Comparison of ENCODE assay signal across 1 cellular context in the genomic region with DNA sequence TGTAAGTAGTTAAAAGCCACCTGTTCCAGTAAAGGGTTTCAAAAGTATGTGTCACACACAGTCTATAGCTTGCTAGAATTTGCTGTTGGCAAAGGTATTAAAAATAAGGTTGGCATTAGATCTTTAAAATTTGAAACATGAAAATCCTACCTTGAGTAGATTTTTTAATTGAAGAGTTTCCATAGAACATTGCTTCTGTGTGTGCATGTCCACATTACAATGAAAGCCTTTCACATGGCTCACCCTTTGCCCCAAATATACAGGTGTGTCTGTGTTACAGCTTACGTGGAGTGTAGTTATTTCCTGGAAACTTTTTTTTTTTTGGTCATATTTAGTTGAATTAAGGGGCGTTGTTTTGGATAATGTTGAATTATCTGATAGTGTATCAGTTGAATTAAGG.
TF ChIP-seq lines count a peak whose summit lies in the region.

No MANE protein-coding gene starts in this region.

TF ChIP-seq in GM23338, 12 proteins besides CTCF, POLR2A, EP300 and RAD21 (continued from another document):
- TF ChIP-seq, protein P1, sequence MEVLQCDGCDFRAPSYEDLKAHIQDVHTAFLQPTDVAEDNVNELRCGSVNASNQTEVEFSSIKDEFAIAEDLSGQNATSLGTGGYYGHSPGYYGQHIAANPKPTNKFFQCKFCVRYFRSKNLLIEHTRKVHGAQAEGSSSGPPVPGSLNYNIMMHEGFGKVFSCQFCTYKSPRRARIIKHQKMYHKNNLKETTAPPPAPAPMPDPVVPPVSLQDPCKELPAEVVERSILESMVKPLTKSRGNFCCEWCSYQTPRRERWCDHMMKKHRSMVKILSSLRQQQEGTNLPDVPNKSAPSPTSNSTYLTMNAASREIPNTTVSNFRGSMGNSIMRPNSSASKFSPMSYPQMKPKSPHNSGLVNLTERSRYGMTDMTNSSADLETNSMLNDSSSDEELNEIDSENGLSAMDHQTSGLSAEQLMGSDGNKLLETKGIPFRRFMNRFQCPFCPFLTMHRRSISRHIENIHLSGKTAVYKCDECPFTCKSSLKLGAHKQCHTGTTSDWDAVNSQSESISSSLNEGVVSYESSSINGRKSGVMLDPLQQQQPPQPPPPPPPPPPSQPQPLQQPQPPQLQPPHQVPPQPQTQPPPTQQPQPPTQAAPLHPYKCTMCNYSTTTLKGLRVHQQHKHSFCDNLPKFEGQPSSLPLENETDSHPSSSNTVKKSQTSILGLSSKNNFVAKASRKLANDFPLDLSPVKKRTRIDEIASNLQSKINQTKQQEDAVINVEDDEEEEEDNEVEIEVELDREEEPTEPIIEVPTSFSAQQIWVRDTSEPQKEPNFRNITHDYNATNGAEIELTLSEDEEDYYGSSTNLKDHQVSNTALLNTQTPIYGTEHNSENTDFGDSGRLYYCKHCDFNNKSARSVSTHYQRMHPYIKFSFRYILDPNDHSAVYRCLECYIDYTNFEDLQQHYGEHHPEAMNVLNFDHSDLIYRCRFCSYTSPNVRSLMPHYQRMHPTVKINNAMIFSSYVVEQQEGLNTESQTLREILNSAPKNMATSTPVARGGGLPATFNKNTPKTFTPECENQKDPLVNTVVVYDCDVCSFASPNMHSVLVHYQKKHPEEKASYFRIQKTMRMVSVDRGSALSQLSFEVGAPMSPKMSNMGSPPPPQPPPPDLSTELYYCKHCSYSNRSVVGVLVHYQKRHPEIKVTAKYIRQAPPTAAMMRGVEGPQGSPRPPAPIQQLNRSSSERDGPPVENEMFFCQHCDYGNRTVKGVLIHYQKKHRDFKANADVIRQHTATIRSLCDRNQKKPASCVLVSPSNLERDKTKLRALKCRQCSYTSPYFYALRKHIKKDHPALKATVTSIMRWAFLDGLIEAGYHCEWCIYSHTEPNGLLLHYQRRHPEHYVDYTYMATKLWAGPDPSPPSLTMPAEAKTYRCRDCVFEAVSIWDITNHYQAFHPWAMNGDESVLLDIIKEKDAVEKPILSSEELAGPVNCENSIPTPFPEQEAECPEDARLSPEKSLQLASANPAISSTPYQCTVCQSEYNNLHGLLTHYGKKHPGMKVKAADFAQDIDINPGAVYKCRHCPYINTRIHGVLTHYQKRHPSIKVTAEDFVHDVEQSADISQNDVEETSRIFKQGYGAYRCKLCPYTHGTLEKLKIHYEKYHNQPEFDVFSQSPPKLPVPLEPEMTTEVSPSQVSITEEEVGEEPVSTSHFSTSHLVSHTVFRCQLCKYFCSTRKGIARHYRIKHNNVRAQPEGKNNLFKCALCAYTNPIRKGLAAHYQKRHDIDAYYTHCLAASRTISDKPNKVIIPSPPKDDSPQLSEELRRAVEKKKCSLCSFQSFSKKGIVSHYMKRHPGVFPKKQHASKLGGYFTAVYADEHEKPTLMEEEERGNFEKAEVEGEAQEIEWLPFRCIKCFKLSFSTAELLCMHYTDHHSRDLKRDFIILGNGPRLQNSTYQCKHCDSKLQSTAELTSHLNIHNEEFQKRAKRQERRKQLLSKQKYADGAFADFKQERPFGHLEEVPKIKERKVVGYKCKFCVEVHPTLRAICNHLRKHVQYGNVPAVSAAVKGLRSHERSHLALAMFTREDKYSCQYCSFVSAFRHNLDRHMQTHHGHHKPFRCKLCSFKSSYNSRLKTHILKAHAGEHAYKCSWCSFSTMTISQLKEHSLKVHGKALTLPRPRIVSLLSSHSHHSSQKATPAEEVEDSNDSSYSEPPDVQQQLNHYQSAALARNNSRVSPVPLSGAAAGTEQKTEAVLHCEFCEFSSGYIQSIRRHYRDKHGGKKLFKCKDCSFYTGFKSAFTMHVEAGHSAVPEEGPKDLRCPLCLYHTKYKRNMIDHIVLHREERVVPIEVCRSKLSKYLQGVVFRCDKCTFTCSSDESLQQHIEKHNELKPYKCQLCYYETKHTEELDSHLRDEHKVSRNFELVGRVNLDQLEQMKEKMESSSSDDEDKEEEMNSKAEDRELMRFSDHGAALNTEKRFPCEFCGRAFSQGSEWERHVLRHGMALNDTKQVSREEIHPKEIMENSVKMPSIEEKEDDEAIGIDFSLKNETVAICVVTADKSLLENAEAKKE (CRISPR knock-in tag; IDR thresholded peaks at IDR 0.05) = no peak
- no peak for TF ChIP-seq ZNF114 (CRISPR knock-in tag; IDR thresholded peaks at IDR 0.05)
- no peak for TF ChIP-seq JUNB (IDR thresholded peaks at IDR 0.05; ENCODE audit: unreplicated experiment)
- no peak for TF ChIP-seq EZH2 (IDR thresholded peaks at IDR 0.05; ENCODE audit: low read depth, unreplicated experiment)
- no peak for TF ChIP-seq EZH2phosphoT487 (IDR thresholded peaks at IDR 0.05; ENCODE audit: unreplicated experiment)
- no peak for TF ChIP-seq ZNF331 (CRISPR knock-in tag; IDR thresholded peaks at IDR 0.05; ENCODE audit: low read depth)
- TF ChIP-seq, protein P2, sequence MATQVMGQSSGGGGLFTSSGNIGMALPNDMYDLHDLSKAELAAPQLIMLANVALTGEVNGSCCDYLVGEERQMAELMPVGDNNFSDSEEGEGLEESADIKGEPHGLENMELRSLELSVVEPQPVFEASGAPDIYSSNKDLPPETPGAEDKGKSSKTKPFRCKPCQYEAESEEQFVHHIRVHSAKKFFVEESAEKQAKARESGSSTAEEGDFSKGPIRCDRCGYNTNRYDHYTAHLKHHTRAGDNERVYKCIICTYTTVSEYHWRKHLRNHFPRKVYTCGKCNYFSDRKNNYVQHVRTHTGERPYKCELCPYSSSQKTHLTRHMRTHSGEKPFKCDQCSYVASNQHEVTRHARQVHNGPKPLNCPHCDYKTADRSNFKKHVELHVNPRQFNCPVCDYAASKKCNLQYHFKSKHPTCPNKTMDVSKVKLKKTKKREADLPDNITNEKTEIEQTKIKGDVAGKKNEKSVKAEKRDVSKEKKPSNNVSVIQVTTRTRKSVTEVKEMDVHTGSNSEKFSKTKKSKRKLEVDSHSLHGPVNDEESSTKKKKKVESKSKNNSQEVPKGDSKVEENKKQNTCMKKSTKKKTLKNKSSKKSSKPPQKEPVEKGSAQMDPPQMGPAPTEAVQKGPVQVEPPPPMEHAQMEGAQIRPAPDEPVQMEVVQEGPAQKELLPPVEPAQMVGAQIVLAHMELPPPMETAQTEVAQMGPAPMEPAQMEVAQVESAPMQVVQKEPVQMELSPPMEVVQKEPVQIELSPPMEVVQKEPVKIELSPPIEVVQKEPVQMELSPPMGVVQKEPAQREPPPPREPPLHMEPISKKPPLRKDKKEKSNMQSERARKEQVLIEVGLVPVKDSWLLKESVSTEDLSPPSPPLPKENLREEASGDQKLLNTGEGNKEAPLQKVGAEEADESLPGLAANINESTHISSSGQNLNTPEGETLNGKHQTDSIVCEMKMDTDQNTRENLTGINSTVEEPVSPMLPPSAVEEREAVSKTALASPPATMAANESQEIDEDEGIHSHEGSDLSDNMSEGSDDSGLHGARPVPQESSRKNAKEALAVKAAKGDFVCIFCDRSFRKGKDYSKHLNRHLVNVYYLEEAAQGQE (IDR thresholded peaks at IDR 0.05; ENCODE audit: unreplicated experiment) = no peak
- no peak for TF ChIP-seq STAT1 (IDR thresholded peaks at IDR 0.05; ENCODE audit: unreplicated experiment)
